ENCODE assay signal across 26 cellular contexts in genomic region chr3:41668366-41668765, GRCh38.
A peak's percentile ranks its signal among the peaks of the same experiment; 100 is the strongest.
DNase-seq lines count a peak whose midpoint lies in the region; FAIRE-seq lines count a peak whose summit lies in the region.
"Had no signal": no experiment of that assay in that cellular context is flagged by ENCODE, and none has a peak within 500 bp of the region (broad histone marks: within the 10 kb centered on the region; RNA-seq: fewer than 3 reads in every experiment).

No MANE protein-coding gene starts in this region.

- H3K27me3 ChIP-seq in small intestine (ENCODE audit: control insufficient read depth in 2 of 2, insufficient read depth in 2 of 2, low read length in 2 of 2): no peaks in the 10 kb centered on the region
- H3K27me3 ChIP-seq: BE2C, BLaER1 had no signal

- FAIRE-seq in colon (lab: Jason Lieb, UNC) (peak; percentile 14), small intestine (lab: Jason Lieb, UNC) (no peak)
- FAIRE-seq: A204.1, GM12878, GM12892, GM18507 had no signal

- no peak overlapping the region for H3K4me3 ChIP-seq in small intestine (ENCODE audit: low read depth in 1 of 2, low read length in 2 of 2)
- H3K4me3 ChIP-seq: BLaER1, GM12878 had no signal

- H3K9me3 ChIP-seq in small intestine (ENCODE audit: control insufficient read depth, low read depth): peaks cover 1% of the 10 kb centered on the region
- H3K9me3 ChIP-seq: BE2C had no signal

- peak; percentile 36 for DNase-seq in NCI-H69 (lab: John Stamatoyannopoulos, UW)
- DNase-seq in left kidney (ENCODE audit: low read depth, low spot score): peak; percentile 21
- DNase-seq in small intestine: peak; percentile 10
- DNase-seq in NOMO-1 treated with DMSO at 0.1 percent for 48 hours (lab: John Stamatoyannopoulos, UW; ENCODE audit: unreplicated experiment): no peak
- DNase-seq in NCI-H526 (lab: John Stamatoyannopoulos, UW): no peak
- no peak for DNase-seq in RKO (ENCODE audit: low spot score)
- DNase-seq: 8988T; ACHN; BE2C; C1 segment of cervical spinal cord; CD4-positive, alpha-beta memory T cell; CD4-positive, CD25-positive, alpha-beta regulatory T cell; CD8-positive, alpha-beta memory T cell; COR-L47; DMS 273 treated with DMSO at 0.1 percent for 48 hours; DMS153; DMS79; DND-41; EL; GDM1 had no signal

- H3K4me1 ChIP-seq in small intestine (ENCODE audit: control insufficient read depth in 2 of 2, insufficient read depth in 1 of 2, low read depth in 1 of 2, low read length in 1 of 2): no peaks in the 10 kb centered on the region
- H3K4me1 ChIP-seq: BE2C, BLaER1 had no signal

- H3K36me3 ChIP-seq in small intestine (ENCODE audit: control insufficient read depth in 2 of 2, insufficient read depth in 2 of 2, low read length in 2 of 2): no peaks in the 10 kb centered on the region
- H3K36me3 ChIP-seq: BE2C had no signal

- H3K27ac ChIP-seq in small intestine (ENCODE audit: low read depth in 1 of 2, low read length in 1 of 2): no peak overlapping the region
- H3K27ac ChIP-seq: BLaER1 had no signal

Comparison
In these comparisons a context has a peak if more than half of its experiments do, and no peak if none do; other contexts are left out.
1. DNase-seq: peak in NCI-H69 (single experiment), left kidney (single experiment) and small intestine (single experiment); none in NOMO-1 treated with DMSO at 0.1 percent for 48 hours (single experiment), NCI-H526 (0 of 2) and RKO (single experiment).